Comparison of ENCODE assay signal across 9 cellular contexts in genomic region chr14:67487937-67488893, GRCh38. TPM values are rescaled to one million over a fixed set of nuclear protein-coding genes. Genes with fewer than 3 reads are reported as not detected.
DNase-seq lines count a peak whose midpoint lies in the region; ATAC-seq and TF ChIP-seq lines count a peak whose summit lies in the region.
"Had no signal": no experiment of that assay in that cellular context is flagged by ENCODE, and none has a peak within 500 bp of the region (broad histone marks: within the 10 kb centered on the region; RNA-seq: fewer than 3 reads in every experiment).

TMEM229B (minus strand) TSS chr14:67488721; CDS start chr14:67473923, 14,798 bp downstream.

- H3K27ac Mint-ChIP-seq in activated CD4-positive, alpha-beta T cell treated with anti-CD3 and anti-CD28 coated beads, Interleukin-2, amount 10 ng/mL, durations not matched to agents 24 days and 14 days = peak within 1 kb of the TSS; percentile 95
- no peak within 1 kb of the TSS for H3K27ac Mint-ChIP-seq in endodermal cell

- 89 to 90% methylated on average over 2 to 13 of the region's 13 CpGs for WGBS in endodermal cell (ENCODE audit: insufficient coverage in 1 of 2, insufficient read length in 1 of 2), 2 experiments

- peaks cover 12% of the 10 kb centered on the region for H3K9me3 Mint-ChIP-seq in activated CD4-positive, alpha-beta T cell treated with anti-CD3 and anti-CD28 coated beads, Interleukin-2, amount 10 ng/mL, durations not matched to agents 24 days and 14 days
- H3K9me3 Mint-ChIP-seq in endodermal cell = peaks cover 8% of the 10 kb centered on the region

- H3K4me1 ChIP-seq in gastrocnemius medialis (peaks cover 18 to 19% of the 10 kb centered on the region in 2 donors), endodermal cell (ENCODE audit: control insufficient read depth, insufficient read depth, low read length) (no peaks in the 10 kb centered on the region)

- peak within 1 kb of the TSS; percentile 2 to 47 (median 25) for H3K4me3 ChIP-seq in gastrocnemius medialis
- H3K4me3 ChIP-seq in endodermal cell (ENCODE audit: low read length) = no peak within 1 kb of the TSS

- DNase-seq in AG08395 (ENCODE audit: low spot score) (peak; percentile 35), gastrocnemius medialis (no peak), endodermal cell (no peak), posterior vena cava (ENCODE audit: low spot score) (no peak)
- peak; percentile 95 for DNase-seq in activated CD4-positive, alpha-beta T cell treated with anti-CD3 and anti-CD28 coated beads, Interleukin-2, amount 10 ng/mL, durations not matched to agents 24 days and 14 days
- peak; percentile 35 for DNase-seq in effector CD8-positive, alpha-beta T cell (lab: John Stamatoyannopoulos, UW)

- no peak for TF ChIP-seq POLR2A in gastrocnemius medialis (IDR thresholded peaks at IDR 0.05)

- H3K27ac ChIP-seq in gastrocnemius medialis = peak within 1 kb of the TSS; percentile 42 to 60 (median 54)
- H3K27ac ChIP-seq in endodermal cell (ENCODE audit: low read depth, low read length) = no peak within 1 kb of the TSS
- H3K27ac ChIP-seq: C4-2B had no signal

- peaks cover 44% of the 10 kb centered on the region for H3K4me1 Mint-ChIP-seq in activated CD4-positive, alpha-beta T cell treated with anti-CD3 and anti-CD28 coated beads, Interleukin-2, amount 10 ng/mL, durations not matched to agents 24 days and 14 days
- peaks cover 16% of the 10 kb centered on the region for H3K4me1 Mint-ChIP-seq in endodermal cell

- peaks cover 15% of the 10 kb centered on the region for H3K27me3 Mint-ChIP-seq in activated CD4-positive, alpha-beta T cell treated with anti-CD3 and anti-CD28 coated beads, Interleukin-2, amount 10 ng/mL, durations not matched to agents 24 days and 14 days
- H3K27me3 Mint-ChIP-seq in endodermal cell (ENCODE audit: insufficient read depth) = no peaks in the 10 kb centered on the region

- ATAC-seq in GM19452 (IDR thresholded peaks at IDR 0.05; ENCODE audit: unreplicated experiment) (peak; percentile 92), HG03571 (IDR thresholded peaks at IDR 0.05; ENCODE audit: unreplicated experiment) (peak; percentile 86), gastrocnemius medialis (no peak)

- in situ Hi-C loops in gastrocnemius medialis (cut with MboI; ENCODE audit: low sequenced_read_pairs in 4 of 4) = no loop called here

- H3K9me3 ChIP-seq in gastrocnemius medialis = peaks cover 0 to 1% (median 0%) of the 10 kb centered on the region in 3 donors
- peaks cover 7% of the 10 kb centered on the region for H3K9me3 ChIP-seq in endodermal cell (ENCODE audit: control insufficient read depth, low read length)

- TF ChIP-seq CTCF in gastrocnemius medialis (IDR thresholded peaks at IDR 0.05 in 4 of 5, conservative IDR thresholded peaks at IDR 0.05 in 1 of 5) (no peak), endodermal cell (conservative IDR thresholded peaks at IDR 0.05) (no peak)

- H3K36me3 Mint-ChIP-seq in activated CD4-positive, alpha-beta T cell treated with anti-CD3 and anti-CD28 coated beads, Interleukin-2, amount 10 ng/mL, durations not matched to agents 24 days and 14 days (ENCODE audit: low read depth) = peaks cover 23% of the 10 kb centered on the region
- peaks cover 4% of the 10 kb centered on the region for H3K36me3 Mint-ChIP-seq in endodermal cell (ENCODE audit: low read depth)

- H3K4me3 Mint-ChIP-seq in activated CD4-positive, alpha-beta T cell treated with anti-CD3 and anti-CD28 coated beads, Interleukin-2, amount 10 ng/mL, durations not matched to agents 24 days and 14 days = peak within 1 kb of the TSS; percentile 90
- no peak within 1 kb of the TSS for H3K4me3 Mint-ChIP-seq in endodermal cell

- no peaks in the 10 kb centered on the region for H3K27me3 ChIP-seq in gastrocnemius medialis
- no peaks in the 10 kb centered on the region for H3K27me3 ChIP-seq in endodermal cell (ENCODE audit: control insufficient read depth, insufficient read depth, low read length, poor library complexity, severe bottlenecking)

- H3K9ac ChIP-seq in endodermal cell (ENCODE audit: extremely low read depth, low read length, poor library complexity, severe bottlenecking) = no peak within 1 kb of the TSS

- H3K36me3 ChIP-seq in gastrocnemius medialis = no peaks in the 10 kb centered on the region
- no peaks in the 10 kb centered on the region for H3K36me3 ChIP-seq in endodermal cell (ENCODE audit: control insufficient read depth, insufficient read depth, low read length)

- intact Hi-C loops in activated CD4-positive, alpha-beta T cell treated with anti-CD3 and anti-CD28 coated beads, Interleukin-2, amount 10 ng/mL, durations not matched to agents 24 days and 14 days (cut with micrococcal nuclease) = loop anchor here (2.0 to 5.0 kb wide), 2 partner anchors 27 to 44 kb away; partner anchors contain the start of gene PLEKHH1
- intact Hi-C loops in gastrocnemius medialis (cut with DNase I; ENCODE audit: low total_unique reads) = loop anchor here (5.0 kb wide), 2 partner anchors 41 to 61 kb away; no protein-coding TSS in a partner anchor
- intact Hi-C loops in posterior vena cava (cut with DNase I) = no loop called here

RNA-seq across cellular contexts. Expression of gene TMEM229B, which starts in this region (rescaled TPM):
- total RNA-seq in activated CD4-positive, alpha-beta T cell treated with anti-CD3 and anti-CD28 coated beads, Interleukin-2, amount 10 ng/mL, durations not matched to agents 24 days and 14 days = 2.4 and 2.7 TPM in 2 replicates
- total RNA-seq in gastrocnemius medialis (1 to 10 TPM in 1 of 4 donors, under 1 TPM in 2, not detected in 1; 0.07 to 3.3 (median 0.20) TPM), endodermal cell (1 to 10 TPM; 1.1 to 1.5 TPM), posterior vena cava (1 to 10 TPM; 1.7 to 4.4 TPM)
- polyA plus RNA-seq in endodermal cell (2013, experiment 1 of 2) = 0.25 TPM
- 0.37 TPM for polyA plus RNA-seq in endodermal cell (2013, experiment 2 of 2)

Comparison
In these comparisons a context has a peak if more than half of its experiments do, and no peak if none do; other contexts are left out.
1. DNase-seq: peak in AG08395 (single experiment), activated CD4-positive, alpha-beta T cell treated with anti-CD3 and anti-CD28 coated beads, Interleukin-2, amount 10 ng/mL, durations not matched to agents 24 days and 14 days (single experiment) and effector CD8-positive, alpha-beta T cell (single experiment); none in gastrocnemius medialis (0 of 2), endodermal cell (single experiment) and posterior vena cava (single experiment).
2. ATAC-seq: peak in GM19452 (single experiment) and HG03571 (single experiment); none in gastrocnemius medialis (0 of 2).
3. intact Hi-C loops: an anchor here in activated CD4-positive, alpha-beta T cell treated with anti-CD3 and anti-CD28 coated beads, Interleukin-2, amount 10 ng/mL, durations not matched to agents 24 days and 14 days (2.0 to 5.0 kb wide) and gastrocnemius medialis (5.0 kb wide); none called in posterior vena cava.